ENCODE assay signal across 14 cellular contexts in genomic region chr3:192042116-192042515, GRCh38.
DNase-seq lines count a peak whose midpoint lies in the region; ATAC-seq and TF ChIP-seq lines count a peak whose summit lies in the region.
"Had no signal": no experiment of that assay in that cellular context is flagged by ENCODE, and none has a peak within 500 bp of the region (broad histone marks: within the 10 kb centered on the region; RNA-seq: fewer than 3 reads in every experiment).

No MANE protein-coding gene starts in this region.

- POLR2A ChIA-PET in activated B cell treated with CpG ODN at 0.5 μM for 24 hours (lab: Charles Lee) = interaction anchor here (0.6 to 1.4 kb wide), 2 partner anchors 81 to 83 kb away, joined by 3 read pairs; no protein-coding TSS in a partner anchor

- TF ChIP-seq CTCF in activated B cell treated with CpG ODN at 0.5 μM for 24 hours (IDR thresholded peaks at IDR 0.05) (no peak), foreskin fibroblast (IDR thresholded peaks at IDR 0.05; ENCODE audit: low read depth, low read length) (no peak)

- H3K4me3 ChIP-seq in foreskin fibroblast (ENCODE audit: low read depth in 1 of 2, low read length in 2 of 2) = no peak overlapping the region

- no peak for DNase-seq in activated B cell treated with CpG ODN at 0.5 μM for 24 hours
- DNase-seq in foreskin fibroblast = no peak
- DNase-seq in NCI-H748 (lab: John Stamatoyannopoulos, UW; ENCODE audit: unreplicated experiment) = no peak
- DNase-seq in NCI-H2196 treated with DMSO at 0.1 percent for 48 hours (lab: John Stamatoyannopoulos, UW; ENCODE audit: unreplicated experiment) = no peak
- no peak for DNase-seq in T1000 (lab: John Stamatoyannopoulos, UW)
- DNase-seq: activated naive CD4-positive, alpha-beta T cell treated with anti-CD3 and anti-CD28 coated beads, Interleukin-2, amount 10 ng/mL, durations not matched to agents 7 days and 5 days; EL; mammary epithelial cell; NCI-H1436 treated with DMSO at 0.1 percent for 48 hours; right cardiac atrium had no signal

- no peaks in the 10 kb centered on the region for H3K27me3 Mint-ChIP-seq in activated B cell treated with CpG ODN at 0.5 μM for 24 hours
- H3K27me3 Mint-ChIP-seq: activated naive CD4-positive, alpha-beta T cell treated with anti-CD3 and anti-CD28 coated beads, Interleukin-2, amount 10 ng/mL, durations not matched to agents 7 days and 5 days had no signal

- ATAC-seq in GM19023 (IDR thresholded peaks at IDR 0.05; ENCODE audit: unreplicated experiment) = peak; percentile 97
- ATAC-seq in GM21723 (IDR thresholded peaks at IDR 0.05; ENCODE audit: unreplicated experiment) = peak; percentile 98
- ATAC-seq in HG03175 (IDR thresholded peaks at IDR 0.05; ENCODE audit: unreplicated experiment) = peak; percentile 98
- peak; percentile 73 for ATAC-seq in activated B cell treated with CpG ODN at 0.5 μM for 24 hours (ENCODE audit: low read depth)
- ATAC-seq: activated CD4-positive, CD25-positive, alpha-beta regulatory T cell treated with anti-CD3 and anti-CD28 coated beads, Interleukin-2, amount 50 U/mL, for 24 hours; right cardiac atrium had no signal

- CTCF ChIA-PET in activated B cell treated with CpG ODN at 0.5 μM for 24 hours (lab: Charles Lee) = no interaction called here

- H3K9me3 Mint-ChIP-seq in activated B cell treated with CpG ODN at 0.5 μM for 24 hours = peaks cover 8% of the 10 kb centered on the region

- H3K4me3 Mint-ChIP-seq in activated B cell treated with CpG ODN at 0.5 μM for 24 hours = no peak overlapping the region
- H3K4me3 Mint-ChIP-seq: activated naive CD4-positive, alpha-beta T cell treated with anti-CD3 and anti-CD28 coated beads, Interleukin-2, amount 10 ng/mL, durations not matched to agents 7 days and 5 days had no signal

- no peaks in the 10 kb centered on the region for H3K36me3 Mint-ChIP-seq in activated B cell treated with CpG ODN at 0.5 μM for 24 hours (ENCODE audit: low read depth)
- H3K36me3 Mint-ChIP-seq: activated naive CD4-positive, alpha-beta T cell treated with anti-CD3 and anti-CD28 coated beads, Interleukin-2, amount 10 ng/mL, durations not matched to agents 7 days and 5 days had no signal

- peak overlapping the region; percentile 36 for H3K27ac Mint-ChIP-seq in activated B cell treated with CpG ODN at 0.5 μM for 24 hours
- H3K27ac Mint-ChIP-seq: activated naive CD4-positive, alpha-beta T cell treated with anti-CD3 and anti-CD28 coated beads, Interleukin-2, amount 10 ng/mL, durations not matched to agents 7 days and 5 days had no signal

- intact Hi-C loops in activated B cell treated with CpG ODN at 0.5 μM for 24 hours (cut with micrococcal nuclease) = loop anchor here (1.0 to 2.0 kb wide), 2 partner anchors 21 to 81 kb away; no protein-coding TSS in a partner anchor

- H3K4me1 Mint-ChIP-seq in activated B cell treated with CpG ODN at 0.5 μM for 24 hours = peaks cover 16% of the 10 kb centered on the region
- H3K4me1 Mint-ChIP-seq: activated naive CD4-positive, alpha-beta T cell treated with anti-CD3 and anti-CD28 coated beads, Interleukin-2, amount 10 ng/mL, durations not matched to agents 7 days and 5 days had no signal
